ENCODE assay signal across 14 cellular contexts in genomic region chrX:124726313-124726712, GRCh38.
DNase-seq lines count a peak whose midpoint lies in the region; ATAC-seq and TF ChIP-seq lines count a peak whose summit lies in the region.
"Had no signal": no experiment of that assay in that cellular context is flagged by ENCODE, and none has a peak within 500 bp of the region (broad histone marks: within the 10 kb centered on the region; RNA-seq: fewer than 3 reads in every experiment).

No MANE protein-coding gene starts in this region.

- H3K27ac Mint-ChIP-seq in activated naive CD4-positive, alpha-beta T cell treated with anti-CD3 and anti-CD28 coated beads, Interleukin-2, amount 10 ng/mL, durations not matched to agents 7 days and 5 days, result peak overlapping the region; percentile 80
- H3K27ac Mint-ChIP-seq in CD8-positive, alpha-beta T cell, result peak overlapping the region; percentile 76
- H3K27ac Mint-ChIP-seq in T-helper 2 cell treated with Interferon-gamma antibody and Interleukin-4, amounts not matched to agents 5 μg/mL and 100 μg/mL, for 36 hours, result peak overlapping the region; percentile 26
- peak overlapping the region in 5 of 10 donors; percentile 35 to 84 (median 75) for H3K27ac Mint-ChIP-seq in naive thymus-derived CD8-positive, alpha-beta T cell
- H3K27ac Mint-ChIP-seq: IgD-negative memory B cell had no signal

- intact Hi-C loops in CD8-positive, alpha-beta T cell (cut with DNase I, micrococcal nuclease), result no loop called here

- H3K4me3 ChIP-seq in CD8-positive, alpha-beta T cell (ENCODE audit: low read depth, low read length), result no peak overlapping the region
- H3K4me3 ChIP-seq: A549, SJCRH30 had no signal

- peaks cover 1% of the 10 kb centered on the region for H3K36me3 Mint-ChIP-seq in activated naive CD4-positive, alpha-beta T cell treated with anti-CD3 and anti-CD28 coated beads, Interleukin-2, amount 10 ng/mL, durations not matched to agents 7 days and 5 days
- no peaks in the 10 kb centered on the region for H3K36me3 Mint-ChIP-seq in CD8-positive, alpha-beta T cell
- H3K36me3 Mint-ChIP-seq in T-helper 2 cell treated with Interferon-gamma antibody and Interleukin-4, amounts not matched to agents 5 μg/mL and 100 μg/mL, for 36 hours (ENCODE audit: low read depth), result no peaks in the 10 kb centered on the region
- H3K36me3 Mint-ChIP-seq in naive thymus-derived CD8-positive, alpha-beta T cell, result peaks cover 0 to 3% (median 0%) of the 10 kb centered on the region in 3 donors
- H3K36me3 Mint-ChIP-seq: IgD-negative memory B cell had no signal

- TF ChIP-seq CTCF in CD8-positive, alpha-beta T cell (IDR thresholded peaks at IDR 0.05), result no peak

- no peaks in the 10 kb centered on the region for H3K4me1 ChIP-seq in CD8-positive, alpha-beta T cell (ENCODE audit: insufficient read depth, low read length)
- H3K4me1 ChIP-seq: A549, SJCRH30 had no signal

- POLR2A ChIA-PET in CD8-positive, alpha-beta T cell (lab: Charles Lee), result no interaction called here
- POLR2A ChIA-PET in naive thymus-derived CD8-positive, alpha-beta T cell (lab: Charles Lee), result no interaction called here

- H3K27me3 ChIP-seq in CD8-positive, alpha-beta T cell (ENCODE audit: insufficient read depth, low read length), result no peaks in the 10 kb centered on the region
- H3K27me3 ChIP-seq: SJCRH30 had no signal

- H3K9me3 Mint-ChIP-seq in activated naive CD4-positive, alpha-beta T cell treated with anti-CD3 and anti-CD28 coated beads, Interleukin-2, amount 10 ng/mL, durations not matched to agents 7 days and 5 days, result no peaks in the 10 kb centered on the region
- no peaks in the 10 kb centered on the region for H3K9me3 Mint-ChIP-seq in CD8-positive, alpha-beta T cell
- H3K9me3 Mint-ChIP-seq in T-helper 2 cell treated with Interferon-gamma antibody and Interleukin-4, amounts not matched to agents 5 μg/mL and 100 μg/mL, for 36 hours, result no peaks in the 10 kb centered on the region
- H3K9me3 Mint-ChIP-seq in naive thymus-derived CD8-positive, alpha-beta T cell, result no peaks in the 10 kb centered on the region
- H3K9me3 Mint-ChIP-seq: CD8-positive, alpha-beta memory T cell had no signal

- peaks cover 36% of the 10 kb centered on the region for H3K4me1 Mint-ChIP-seq in activated naive CD4-positive, alpha-beta T cell treated with anti-CD3 and anti-CD28 coated beads, Interleukin-2, amount 10 ng/mL, durations not matched to agents 7 days and 5 days
- H3K4me1 Mint-ChIP-seq in CD8-positive, alpha-beta T cell (ENCODE audit: low read depth), result peaks cover 32% of the 10 kb centered on the region
- H3K4me1 Mint-ChIP-seq in T-helper 2 cell treated with Interferon-gamma antibody and Interleukin-4, amounts not matched to agents 5 μg/mL and 100 μg/mL, for 36 hours (ENCODE audit: low read depth), result peaks cover 15% of the 10 kb centered on the region
- peaks cover 5 to 27% (median 19%) of the 10 kb centered on the region in 4 donors for H3K4me1 Mint-ChIP-seq in naive thymus-derived CD8-positive, alpha-beta T cell

- no peak overlapping the region for H3K27ac ChIP-seq in CD8-positive, alpha-beta T cell (ENCODE audit: low read depth, low read length)
- H3K27ac ChIP-seq: A549, SJCRH30 had no signal

- H3K27me3 Mint-ChIP-seq in activated naive CD4-positive, alpha-beta T cell treated with anti-CD3 and anti-CD28 coated beads, Interleukin-2, amount 10 ng/mL, durations not matched to agents 7 days and 5 days, result no peaks in the 10 kb centered on the region
- no peaks in the 10 kb centered on the region for H3K27me3 Mint-ChIP-seq in CD8-positive, alpha-beta T cell (ENCODE audit: low read depth)
- H3K27me3 Mint-ChIP-seq in T-helper 2 cell treated with Interferon-gamma antibody and Interleukin-4, amounts not matched to agents 5 μg/mL and 100 μg/mL, for 36 hours (ENCODE audit: low read depth), result no peaks in the 10 kb centered on the region
- no peaks in the 10 kb centered on the region for H3K27me3 Mint-ChIP-seq in naive thymus-derived CD8-positive, alpha-beta T cell

- ATAC-seq in CD8-positive, alpha-beta T cell, result peak; percentile 26
- peak in 1 of 2 donors; percentile 53 for ATAC-seq in naive thymus-derived CD8-positive, alpha-beta T cell
- no peak for ATAC-seq in HG03280 (IDR thresholded peaks at IDR 0.05; ENCODE audit: unreplicated experiment)
- ATAC-seq: A549 had no signal

- H3K36me3 ChIP-seq in CD8-positive, alpha-beta T cell (ENCODE audit: insufficient read depth, low read length), result no peaks in the 10 kb centered on the region
- H3K36me3 ChIP-seq: SJCRH30 had no signal

- CTCF ChIA-PET in activated naive CD4-positive, alpha-beta T cell treated with anti-CD3 and anti-CD28 coated beads, Interleukin-2, amount 10 ng/mL, durations not matched to agents 7 days and 5 days (lab: Charles Lee), result no interaction called here
- CTCF ChIA-PET in CD8-positive, alpha-beta T cell (lab: Charles Lee), result no interaction called here

- H3K9me3 ChIP-seq in CD8-positive, alpha-beta T cell (ENCODE audit: low read length), result no peaks in the 10 kb centered on the region
- H3K9me3 ChIP-seq: A549, SJCRH30 had no signal

- H3K4me3 Mint-ChIP-seq in activated naive CD4-positive, alpha-beta T cell treated with anti-CD3 and anti-CD28 coated beads, Interleukin-2, amount 10 ng/mL, durations not matched to agents 7 days and 5 days, result no peak overlapping the region
- H3K4me3 Mint-ChIP-seq in CD8-positive, alpha-beta T cell, result peak overlapping the region; percentile 59
- H3K4me3 Mint-ChIP-seq in T-helper 2 cell treated with Interferon-gamma antibody and Interleukin-4, amounts not matched to agents 5 μg/mL and 100 μg/mL, for 36 hours, result peak overlapping the region; percentile 43
- H3K4me3 Mint-ChIP-seq in naive thymus-derived CD8-positive, alpha-beta T cell, result peak overlapping the region in 8 of 10 donors; percentile 15 to 54 (median 48)
- H3K4me3 Mint-ChIP-seq: IgD-negative memory B cell had no signal

- no peak for DNase-seq in activated naive CD4-positive, alpha-beta T cell treated with anti-CD3 and anti-CD28 coated beads, Interleukin-2, amount 10 ng/mL, durations not matched to agents 7 days and 5 days
- no peak for DNase-seq in activated naive CD4-positive, alpha-beta T cell (lab: John Stamatoyannopoulos, UW)
- DNase-seq in CD8-positive, alpha-beta T cell, result no peak
- DNase-seq in T-helper 2 cell treated with Interferon-gamma antibody and Interleukin-4, amounts not matched to agents 5 μg/mL and 100 μg/mL, for 36 hours (ENCODE audit: low spot score), result no peak
- DNase-seq in naive thymus-derived CD8-positive, alpha-beta T cell, result peak in 1 of 10 donors; percentile 17
- no peak for DNase-seq in foreskin melanocyte
- DNase-seq: Calu3; CD8-positive, alpha-beta memory T cell; NCI-H2081 treated with DMSO at 0.1 percent for 48 hours; NCI-H2171 treated with DMSO at 0.1 percent for 48 hours; SJCRH30 had no signal
